8 cellular contexts compared by ENCODE assay signal in genomic region chr7:38318803-38319416, GRCh38.
DNase-seq lines count a peak whose midpoint lies in the region; ATAC-seq and TF ChIP-seq lines count a peak whose summit lies in the region.

No MANE protein-coding gene starts in this region.

- no peaks in the 10 kb centered on the region for H3K27me3 ChIP-seq in A673 (replicated peaks; ENCODE audit: insufficient read depth, low read depth, low read length, poor library complexity)
- no peaks in the 10 kb centered on the region for H3K27me3 ChIP-seq in fibroblast of lung (ENCODE audit: control insufficient read depth, insufficient read depth, low read length)
- H3K27me3 ChIP-seq in neural progenitor cell = no peaks in the 10 kb centered on the region

- H3K9ac ChIP-seq in fibroblast of lung (ENCODE audit: insufficient read depth, low read length) (no peak overlapping the region), neural progenitor cell (no peak overlapping the region)

- intact Hi-C loops in A673 (cut with micrococcal nuclease; ENCODE audit: unreplicated experiment) = loop anchor here (2.0 kb wide), 2 partner anchors 104 to 212 kb away; no protein-coding TSS in a partner anchor

- H3K4me3 Mint-ChIP-seq in T-helper 17 cell = peak overlapping the region; percentile 81
- H3K4me3 Mint-ChIP-seq in neural progenitor cell = no peak overlapping the region

- peak overlapping the region; percentile 67 for H3K27ac Mint-ChIP-seq in T-helper 17 cell
- H3K27ac Mint-ChIP-seq in neural progenitor cell = no peak overlapping the region

- H4K20me1 ChIP-seq in fibroblast of lung (ENCODE audit: control insufficient read depth, extremely low read depth, insufficient read depth, low read length) (no peaks in the 10 kb centered on the region), neural progenitor cell (ENCODE audit: low read depth) (no peaks in the 10 kb centered on the region)

- H3K4me1 Mint-ChIP-seq in T-helper 17 cell (peaks cover 4% of the 10 kb centered on the region), neural progenitor cell (peaks cover 3% of the 10 kb centered on the region)

- H3K27ac ChIP-seq in A673 (ENCODE audit: low read depth, low read length, poor library complexity, severe bottlenecking) (no peak overlapping the region), fibroblast of lung (ENCODE audit: insufficient read depth, low read length) (no peak overlapping the region), neural progenitor cell (no peak overlapping the region)

- H2AFZ ChIP-seq in fibroblast of lung (ENCODE audit: low read length) = no peak overlapping the region
- H2AFZ ChIP-seq in neural progenitor cell (replicated peaks) = peak overlapping the region; percentile 80

- H3K9me3 Mint-ChIP-seq in neural progenitor cell = no peaks in the 10 kb centered on the region

- H3K27me3 Mint-ChIP-seq in T-helper 17 cell (no peaks in the 10 kb centered on the region), neural progenitor cell (ENCODE audit: insufficient read depth, low read depth) (peaks cover 3% of the 10 kb centered on the region)

- H3K4me1 ChIP-seq in A673 (ENCODE audit: insufficient read depth, low read length, poor library complexity, severe bottlenecking) (no peaks in the 10 kb centered on the region), fibroblast of lung (ENCODE audit: control insufficient read depth, extremely low read depth, insufficient read depth, low read length) (peaks cover 3% of the 10 kb centered on the region), neural progenitor cell (no peaks in the 10 kb centered on the region)

- no peaks in the 10 kb centered on the region for H3F3A ChIP-seq in neural progenitor cell (ENCODE audit: low read depth)

- CTCF ChIA-PET in A673 (lab: Charles Lee) = interaction anchor here (0.7 to 3.2 kb wide), 4 partner anchors 12 to 418 kb away, joined by 3 to 21 read pairs (median 6); no protein-coding TSS in a partner anchor

- no peaks in the 10 kb centered on the region for H3K79me2 ChIP-seq in fibroblast of lung (ENCODE audit: control insufficient read depth, insufficient read depth, low read length)
- H3K79me2 ChIP-seq in neural progenitor cell (ENCODE audit: low read depth) = no peaks in the 10 kb centered on the region

- H3K36me3 Mint-ChIP-seq in T-helper 17 cell (ENCODE audit: low read depth) (no peaks in the 10 kb centered on the region), neural progenitor cell (no peaks in the 10 kb centered on the region)

- no peak overlapping the region for H3K4me2 ChIP-seq in fibroblast of lung (ENCODE audit: extremely low read depth, insufficient read depth, low read length)
- H3K4me2 ChIP-seq in neural progenitor cell = no peak overlapping the region

- no peaks in the 10 kb centered on the region for H3K36me3 ChIP-seq in A673 (ENCODE audit: insufficient read depth, low read length, poor library complexity, severe bottlenecking)
- no peaks in the 10 kb centered on the region for H3K36me3 ChIP-seq in fibroblast of lung (ENCODE audit: control insufficient read depth, insufficient read depth, low read length)
- H3K36me3 ChIP-seq in neural progenitor cell = no peaks in the 10 kb centered on the region

- POLR2A ChIA-PET in A673 (lab: Charles Lee; ENCODE audit: low non-redundant PET) = no interaction called here

- peak; percentile 79 for TF ChIP-seq CTCF in A673 (conservative IDR thresholded peaks at IDR 0.05; ENCODE audit: low read depth, low read length)
- peak; percentile 74 for TF ChIP-seq CTCF in GM12865 (IDR thresholded peaks at IDR 0.05; ENCODE audit: insufficient read depth, low read depth, low read length, missing control alignments)
- peak; percentile 71 to 75 for TF ChIP-seq CTCF in fibroblast of lung (conservative IDR thresholded peaks at IDR 0.05 in 1 of 2, IDR thresholded peaks at IDR 0.05 in 1 of 2; ENCODE audit: low read depth in 1 of 2, low read length in 2 of 2)
- peak; percentile 66 for TF ChIP-seq CTCF in neural progenitor cell (IDR thresholded peaks at IDR 0.05)

- BruUV-seq in A673 (replicated peaks; lab: Mats Ljungman, UMichigan) = no TSS peak

- no peak overlapping the region for H3K4me3 ChIP-seq in A673 (ENCODE audit: low read depth, low read length, poor library complexity, severe bottlenecking)
- no peak overlapping the region for H3K4me3 ChIP-seq in GM12865 (ENCODE audit: low read depth, low read length)
- H3K4me3 ChIP-seq in fibroblast of lung (replicated peaks in 1 of 4; ENCODE audit: control extremely low read depth in 1 of 4, insufficient read depth in 1 of 4, low read depth in 3 of 4, low read length in 4 of 4) = no peak overlapping the region
- H3K4me3 ChIP-seq in neural progenitor cell = no peak overlapping the region

- DNase-seq in A673 (ENCODE audit: low spot score) (peak; percentile 82), GM12865 (ENCODE audit: low read depth) (peak; percentile 78), NCI-H1930 (lab: John Stamatoyannopoulos, UW) (peak; percentile 40 to 48), T-helper 17 cell (no peak), fibroblast of lung (ENCODE audit: low read depth in 2 of 2) (peak; percentile 73 to 85), neural progenitor cell (ENCODE audit: low spot score) (peak; percentile 75)
- no peak for DNase-seq in activated CD8-positive, alpha-beta memory T cell treated with anti-CD3 and anti-CD28 coated beads, Interleukin-2, amount 50 U/mL, for 48 hours

- H3K9me3 ChIP-seq in A673 (ENCODE audit: low read depth, low read length, poor library complexity, severe bottlenecking) = no peaks in the 10 kb centered on the region
- H3K9me3 ChIP-seq in T-helper 17 cell (ENCODE audit: control insufficient read depth, low read length, poor library complexity, severe bottlenecking) = no peaks in the 10 kb centered on the region
- no peaks in the 10 kb centered on the region for H3K9me3 ChIP-seq in fibroblast of lung (ENCODE audit: control insufficient read depth, insufficient read depth, low read depth, low read length)
- no peaks in the 10 kb centered on the region for H3K9me3 ChIP-seq in neural progenitor cell (ENCODE audit: low read depth)

- ATAC-seq in HG02642 (IDR thresholded peaks at IDR 0.05; ENCODE audit: poor library complexity, unreplicated experiment) (peak; percentile 68), T-helper 17 cell (peak; percentile 41)

Comparison
In these comparisons a context has a peak if more than half of its experiments do, and no peak if none do; other contexts are left out.
1. DNase-seq: peak in A673 (single experiment), GM12865 (single experiment), NCI-H1930 (2 of 2), fibroblast of lung (2 of 2) and neural progenitor cell (single experiment); none in T-helper 17 cell (0 of 3) and activated CD8-positive, alpha-beta memory T cell treated with anti-CD3 and anti-CD28 coated beads, Interleukin-2, amount 50 U/mL, for 48 hours (single experiment).
2. Peak in every context shown above with its lines, with median percentiles within 50 percentile points of each other: CTCF ChIP-seq.